ENCODE assay signal across 9 cellular contexts in the genomic region with DNA sequence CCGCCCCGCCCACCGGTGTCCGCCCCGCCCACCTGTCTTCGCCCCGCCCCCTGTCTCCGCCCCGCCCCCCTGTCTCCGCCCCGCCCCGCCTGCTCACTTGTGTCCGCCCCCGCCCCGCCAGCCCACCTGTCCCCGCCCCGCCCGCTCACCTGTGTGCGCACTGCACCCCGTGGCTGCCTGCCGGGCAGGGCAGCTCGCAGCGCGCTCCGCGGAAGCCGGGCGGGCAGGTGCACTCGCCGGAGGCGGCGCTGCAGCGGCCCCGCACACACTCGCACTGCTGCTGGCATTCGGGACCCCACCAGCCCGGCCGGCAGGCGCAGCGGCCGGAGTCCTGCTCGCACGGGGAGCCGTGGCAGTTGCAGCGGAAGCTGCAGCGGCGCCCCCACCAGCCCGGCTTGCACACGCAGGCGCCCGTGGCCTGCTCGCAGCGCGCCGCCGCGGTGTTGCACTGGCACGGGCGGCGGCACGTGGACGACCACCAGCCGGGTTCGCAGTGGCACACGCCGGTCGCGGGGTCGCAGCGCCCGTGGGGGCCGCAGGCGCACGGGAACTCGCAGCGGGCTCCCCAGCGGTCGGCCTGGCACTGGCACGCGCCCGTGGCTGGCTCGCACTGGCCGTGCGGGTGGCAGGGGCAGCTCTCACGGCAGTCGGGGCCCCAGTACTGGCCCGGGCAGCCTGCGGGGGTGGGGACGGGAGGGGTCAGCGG. TPM values are rescaled to one million over a fixed set of nuclear protein-coding genes. Genes with fewer than 3 reads are reported as not detected.
DNase-seq lines count a peak whose midpoint lies in the region; ATAC-seq and TF ChIP-seq lines count a peak whose summit lies in the region.
"Had no signal": no experiment of that assay in that cellular context is flagged by ENCODE, and none has a peak within 500 bp of the region (broad histone marks: within the 10 kb centered on the region; RNA-seq: fewer than 3 reads in every experiment).

No MANE protein-coding gene starts in this region.

- peaks cover 9% of the 10 kb centered on the region for H3K4me1 Mint-ChIP-seq in osteocyte (ENCODE audit: unreplicated experiment)

- peak; percentile 74 for DNase-seq in GM10248 (ENCODE audit: extremely low spot score)
- peak; percentile 57 for DNase-seq in NB4 (ENCODE audit: low read depth)
- peak; percentile 44 for DNase-seq in activated T-cell treated with anti-CD3 and anti-CD28 coated beads for 48 hours (ENCODE audit: low read depth)
- DNase-seq in fibroblast of the aortic adventitia (ENCODE audit: low read depth) = no peak
- no peak for DNase-seq in osteocyte (ENCODE audit: extremely low spot score, unreplicated experiment)
- DNase-seq in NOMO-1 (lab: John Stamatoyannopoulos, UW; ENCODE audit: unreplicated experiment in 2 of 2) = no peak

- no peaks in the 10 kb centered on the region for H3K27me3 Mint-ChIP-seq in osteocyte (ENCODE audit: unreplicated experiment)
- H3K27me3 Mint-ChIP-seq: activated naive CD8-positive, alpha-beta T cell had no signal

- CTCF ChIA-PET in GM10248 (lab: Yijun Ruan, JAX) = interaction anchor here (1.1 to 7.5 kb wide), 3 partner anchors 12 to 387 kb away, joined by 4 to 59 read pairs (median 4); partner anchors contain the start of gene DPH1

- no peaks in the 10 kb centered on the region for H3K9me3 Mint-ChIP-seq in osteocyte (ENCODE audit: unreplicated experiment)

- ATAC-seq in GM19328 (IDR thresholded peaks at IDR 0.05; ENCODE audit: unreplicated experiment) (no peak), HG02840 (IDR thresholded peaks at IDR 0.05; ENCODE audit: low FRiP score, unreplicated experiment) (no peak)

- H3K4me3 ChIP-seq in NB4 (ENCODE audit: low read depth, low read length) (no peak overlapping the region), fibroblast of the aortic adventitia (ENCODE audit: low read depth, low read length) (peak overlapping the region; percentile 47)

- POLR2A ChIA-PET in GM10248 (lab: Yijun Ruan, JAX) = no interaction called here

- no peak for TF ChIP-seq POLR2A in NB4 (IDR thresholded peaks at IDR 0.05; ENCODE audit: extremely low read depth, insufficient read length)

- H3K4me3 Mint-ChIP-seq in osteocyte (ENCODE audit: unreplicated experiment) = no peak overlapping the region

- no peaks in the 10 kb centered on the region for H3K36me3 Mint-ChIP-seq in osteocyte (ENCODE audit: unreplicated experiment)
- H3K36me3 Mint-ChIP-seq: activated naive CD8-positive, alpha-beta T cell had no signal

- TF ChIP-seq CTCF in GM10248 (IDR thresholded peaks at IDR 0.05; ENCODE audit: control extremely low read depth, extremely low read depth, low read depth, missing control alignments) = no peak
- no peak for TF ChIP-seq CTCF in NB4 (IDR thresholded peaks at IDR 0.05; ENCODE audit: low read depth, low read length)
- no peak for TF ChIP-seq CTCF in fibroblast of the aortic adventitia (IDR thresholded peaks at IDR 0.05; ENCODE audit: insufficient read depth, low read length)
- TF ChIP-seq CTCF in osteocyte (IDR thresholded peaks at IDR 0.05) = peak; percentile 33

- H3K27ac Mint-ChIP-seq in osteocyte (ENCODE audit: unreplicated experiment) = no peak overlapping the region

RNA-seq across cellular contexts. Expression of gene SCARF1, which starts 2.1 kb away (rescaled TPM):
- 0.90 and 1.3 TPM in 2 replicates for total RNA-seq in fibroblast of the aortic adventitia (ENCODE audit: low replicate concordance)
- total RNA-seq in osteocyte = 0.21 and 0.64 TPM in 2 replicates

RNA-seq across cellular contexts. Expression of gene RILP, which starts 6.2 kb away (rescaled TPM):
- 9.7 and 10.7 TPM in 2 replicates for total RNA-seq in fibroblast of the aortic adventitia (ENCODE audit: low replicate concordance)
- total RNA-seq in osteocyte = 1.2 and 2.6 TPM in 2 replicates

RNA-seq across cellular contexts. Expression of gene SLC43A2, which starts 14.8 kb away (rescaled TPM):
- 3.0 and 9.3 TPM in 2 replicates for total RNA-seq in fibroblast of the aortic adventitia (ENCODE audit: low replicate concordance)
- total RNA-seq in osteocyte = 4.7 and 7.3 TPM in 2 replicates

RNA-seq across cellular contexts. Expression of gene PRPF8, which starts 41.2 kb away (rescaled TPM):
- total RNA-seq in fibroblast of the aortic adventitia (ENCODE audit: low replicate concordance) (59.7 and 138 TPM in 2 replicates), osteocyte (238 and 262 TPM in 2 replicates)

Comparison
In these comparisons a context has a peak if more than half of its experiments do, and no peak if none do; other contexts are left out.
1. DNase-seq: peak in GM10248 (single experiment), NB4 (single experiment) and activated T-cell treated with anti-CD3 and anti-CD28 coated beads for 48 hours (single experiment); none in fibroblast of the aortic adventitia (single experiment), osteocyte (single experiment) and NOMO-1 (0 of 2).